5 cellular contexts compared by ENCODE assay signal in genomic region chrX:52887459-52887858, GRCh38. TPM values are rescaled to one million over a fixed set of nuclear protein-coding genes. Genes with fewer than 3 reads are reported as not detected.
"Had no signal": no experiment of that assay in that cellular context is flagged by ENCODE, and none has a peak within 500 bp of the region (broad histone marks: within the 10 kb centered on the region; RNA-seq: fewer than 3 reads in every experiment).

No MANE protein-coding gene starts in this region.

RNA-seq across cellular contexts. Expression of gene XAGE3, which starts 19.6 kb away (rescaled TPM):
- total RNA-seq: HT-29, HT1080, IMR-90, K562 had no signal
- polyA plus RNA-seq: IgD-negative memory B cell, IMR-90 had no signal
